Comparison of ENCODE assay signal across 13 cellular contexts in the genomic region with DNA sequence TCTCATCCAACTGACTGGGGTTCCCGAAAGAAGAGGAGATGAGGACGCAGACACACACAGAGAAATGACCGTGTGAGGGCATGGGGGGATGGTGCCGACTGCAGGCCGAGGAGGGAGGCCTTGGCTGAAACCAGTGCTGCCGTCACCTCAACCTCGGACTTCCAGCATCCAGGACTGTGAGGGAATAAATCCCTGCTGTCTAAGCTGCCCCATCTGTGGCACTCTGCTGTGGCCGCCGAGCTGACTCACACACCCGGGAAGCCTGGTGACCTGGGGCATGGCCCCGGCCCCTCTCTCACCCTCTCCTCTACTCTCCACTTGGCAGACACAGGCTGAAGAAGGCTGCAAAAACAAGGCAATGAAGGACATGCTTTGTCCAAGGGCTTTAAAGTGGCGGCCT. TPM values are rescaled to one million over a fixed set of nuclear protein-coding genes. Genes with fewer than 3 reads are reported as not detected.
DNase-seq lines count a peak whose midpoint lies in the region; ATAC-seq and TF ChIP-seq lines count a peak whose summit lies in the region.
"Had no signal": no experiment of that assay in that cellular context is flagged by ENCODE, and none has a peak within 500 bp of the region (broad histone marks: within the 10 kb centered on the region; RNA-seq: fewer than 3 reads in every experiment).

No MANE protein-coding gene starts in this region.

- peaks cover 18% of the 10 kb centered on the region for H3K27me3 Mint-ChIP-seq in glutamatergic neuron (ENCODE audit: unreplicated experiment)

- intact Hi-C loops in sciatic nerve (cut with DNase I), result no loop called here

- H3K4me3 Mint-ChIP-seq in glutamatergic neuron (ENCODE audit: unreplicated experiment), result no peak overlapping the region
- H3K4me3 Mint-ChIP-seq: activated CD8-positive, alpha-beta T cell treated with anti-CD3 and anti-CD28 coated beads for 36 hours; activated naive CD8-positive, alpha-beta T cell treated with anti-CD3 and anti-CD28 coated beads, Interleukin-2, amount 50 U/mL, for 24 hours; activated T-helper 1 cell treated with anti-CD3 and anti-CD28 coated beads, Interleukin-12 subunit alpha, Interleukin-12 subunit beta, Interleukin-2, Interleukin-4 antibody, amounts not matched to agents 30 ng/mL and 10 ng/mL and 1 ng/mL, durations not matched to agents 14 hours and 24 hours and 36 hours; stimulated activated naive CD8-positive, alpha-beta T cell treated with anti-CD3 and anti-CD28 coated beads, Interleukin-15, amount 100 ng/mL, for 72 hours had no signal

- ATAC-seq in sciatic nerve, result no peak
- ATAC-seq: activated CD8-positive, alpha-beta T cell treated with anti-CD3 and anti-CD28 coated beads for 36 hours; activated naive CD8-positive, alpha-beta T cell treated with anti-CD3 and anti-CD28 coated beads, Interleukin-2, amount 50 U/mL, for 24 hours; stimulated activated naive CD8-positive, alpha-beta T cell treated with anti-CD3 and anti-CD28 coated beads, Interleukin-15, amount 100 ng/mL, for 72 hours had no signal

- H3K4me1 Mint-ChIP-seq in glutamatergic neuron (ENCODE audit: low read depth, unreplicated experiment), result peaks cover 5% of the 10 kb centered on the region
- H3K4me1 Mint-ChIP-seq: activated naive CD8-positive, alpha-beta T cell treated with anti-CD3 and anti-CD28 coated beads, Interleukin-2, amount 50 U/mL, for 24 hours; stimulated activated naive CD8-positive, alpha-beta T cell treated with anti-CD3 and anti-CD28 coated beads, Interleukin-15, amount 100 ng/mL, for 72 hours had no signal

- no peak for TF ChIP-seq CTCF in glutamatergic neuron (IDR thresholded peaks at IDR 0.05; ENCODE audit: partially characterized antibody, unreplicated experiment)

- no peak overlapping the region for H3K27ac Mint-ChIP-seq in glutamatergic neuron (ENCODE audit: unreplicated experiment)
- H3K27ac Mint-ChIP-seq: activated CD8-positive, alpha-beta T cell treated with anti-CD3 and anti-CD28 coated beads for 36 hours; activated naive CD8-positive, alpha-beta T cell treated with anti-CD3 and anti-CD28 coated beads, Interleukin-2, amount 50 U/mL, for 24 hours; activated T-helper 1 cell treated with anti-CD3 and anti-CD28 coated beads, Interleukin-12 subunit alpha, Interleukin-12 subunit beta, Interleukin-2, Interleukin-4 antibody, amounts not matched to agents 30 ng/mL and 10 ng/mL and 1 ng/mL, durations not matched to agents 14 hours and 24 hours and 36 hours; stimulated activated naive CD8-positive, alpha-beta T cell treated with anti-CD3 and anti-CD28 coated beads, Interleukin-15, amount 100 ng/mL, for 72 hours had no signal

- peaks cover 8% of the 10 kb centered on the region for H3K9me3 Mint-ChIP-seq in glutamatergic neuron (ENCODE audit: unreplicated experiment)
- H3K9me3 Mint-ChIP-seq: activated CD8-positive, alpha-beta T cell treated with anti-CD3 and anti-CD28 coated beads for 36 hours; activated naive CD8-positive, alpha-beta T cell treated with anti-CD3 and anti-CD28 coated beads, Interleukin-2, amount 50 U/mL, for 24 hours; activated T-helper 1 cell treated with anti-CD3 and anti-CD28 coated beads, Interleukin-12 subunit alpha, Interleukin-12 subunit beta, Interleukin-2, Interleukin-4 antibody, amounts not matched to agents 30 ng/mL and 10 ng/mL and 1 ng/mL, durations not matched to agents 14 hours and 24 hours and 36 hours; stimulated activated naive CD8-positive, alpha-beta T cell treated with anti-CD3 and anti-CD28 coated beads, Interleukin-15, amount 100 ng/mL, for 72 hours had no signal

- DNase-seq in Daoy (ENCODE audit: low read depth) (peak; percentile 67), RPMI7951 (ENCODE audit: low read depth) (peak; percentile 94), glutamatergic neuron (peak; percentile 34), sciatic nerve (ENCODE audit: low spot score) (peak; percentile 73), DMS53 (lab: John Stamatoyannopoulos, UW) (no peak)
- DNase-seq in stimulated activated CD4-positive, alpha-beta T cell treated with anti-CD3 and anti-CD28 coated beads, Interleukin-4, amount 100 ng/mL, for 1 hour, result no peak
- no peak for DNase-seq in activated effector memory CD4-positive, alpha-beta T cell treated with Interleukin-2 at 50 U/mL for 16 hours
- DNase-seq: activated CD8-positive, alpha-beta T cell treated with anti-CD3 and anti-CD28 coated beads for 36 hours; activated naive CD8-positive, alpha-beta T cell treated with anti-CD3 and anti-CD28 coated beads, Interleukin-2, amount 50 U/mL, for 24 hours; DMS 273 treated with DMSO at 0.1 percent for 48 hours; stimulated activated naive CD8-positive, alpha-beta T cell treated with anti-CD3 and anti-CD28 coated beads, Interleukin-15, amount 100 ng/mL, for 72 hours had no signal

- no peaks in the 10 kb centered on the region for H3K36me3 Mint-ChIP-seq in glutamatergic neuron (ENCODE audit: unreplicated experiment)

RNA-seq across cellular contexts. Expression of a gene that starts 4.4 kb away (rescaled TPM):
- total RNA-seq in Daoy (2014; rRNA removed; shearing (Covaris generic)), result 131 and 135 TPM in 2 replicates
- 138 and 179 TPM in 2 replicates for total RNA-seq in RPMI7951 (2014; rRNA removed; shearing (Covaris generic))
- 28.9 TPM for total RNA-seq in glutamatergic neuron (ENCODE audit: unreplicated experiment)
- 79.4 TPM for total RNA-seq in sciatic nerve
- total RNA-seq: activated T-helper 1 cell treated with anti-CD3 and anti-CD28 coated beads, Interleukin-12 subunit alpha, Interleukin-12 subunit beta, Interleukin-2, Interleukin-4 antibody, amounts not matched to agents 30 ng/mL and 10 ng/mL and 1 ng/mL, durations not matched to agents 14 hours and 24 hours and 36 hours; MCF 10A had no signal

Comparison
In these comparisons a context has a peak if more than half of its experiments do, and no peak if none do; other contexts are left out.
1. DNase-seq: peak in Daoy (single experiment), RPMI7951 (single experiment), glutamatergic neuron (single experiment) and sciatic nerve (single experiment); none in stimulated activated CD4-positive, alpha-beta T cell treated with anti-CD3 and anti-CD28 coated beads, Interleukin-4, amount 100 ng/mL, for 1 hour (single experiment), DMS53 (single experiment) and activated effector memory CD4-positive, alpha-beta T cell treated with Interleukin-2 at 50 U/mL for 16 hours (single experiment).